ENCODE assay signal across 19 cellular contexts in genomic region chr7:12814107-12814506, GRCh38.
"Had no signal": no experiment of that assay in that cellular context is flagged by ENCODE, and none has a peak within 500 bp of the region (broad histone marks: within the 10 kb centered on the region; RNA-seq: fewer than 3 reads in every experiment).

No MANE protein-coding gene starts in this region.

- H3K27me3 ChIP-seq: dorsolateral prefrontal cortex, esophagus muscularis mucosa, spleen, upper lobe of right lung had no signal

- H3K9me3 ChIP-seq: esophagus muscularis mucosa, thoracic aorta, upper lobe of right lung had no signal

- DNase-seq: activated CD4-positive, alpha-beta T cell treated with anti-CD3 and anti-CD28 coated beads, Interleukin-2, amount 10 ng/mL, durations not matched to agents 24 days and 14 days; activated CD4-positive, CD25-positive, alpha-beta regulatory T cell; activated CD8-positive, alpha-beta T cell treated with anti-CD3 and anti-CD28 coated beads for 36 hours; activated naive CD4-positive, alpha-beta T cell treated with Interleukin-2 at 50 U/mL for 16 hours; activated naive CD8-positive, alpha-beta T cell treated with anti-CD3 and anti-CD28 coated beads, Interleukin-2, amount 10 ng/mL, durations not matched to agents 7 days and 5 days; activated T-cell treated with anti-CD3 and anti-CD28 coated beads, Interleukin-2, amount 50 U/mL, for 1 hour; amygdala; dorsolateral prefrontal cortex; immature natural killer cell; retina; spleen; stimulated activated CD4-positive, alpha-beta T cell treated with anti-CD3 and anti-CD28 coated beads, Interleukin-4, amount 100 ng/mL, for 4 hours; T-cell; T-helper 9 cell; upper lobe of right lung had no signal

- ATAC-seq: activated CD8-positive, alpha-beta T cell treated with anti-CD3 and anti-CD28 coated beads for 36 hours; natural killer cell treated with Interleukin-12 subunit alpha and Interleukin-12 subunit beta and Interleukin-15 and Interleukin-18, amount 100 ng/mL, for 72 hours; stimulated activated memory B cell treated with anti-CD40 and anti-IgM and Interleukin-4, amounts not matched to agents 10 μg/mL and 1 μg/mL and 100 μg/mL, for 72 hours; T-cell; upper lobe of right lung had no signal

- H3K4me3 ChIP-seq: dorsolateral prefrontal cortex, esophagus muscularis mucosa, spleen, thoracic aorta, upper lobe of right lung had no signal

- H3K4me1 ChIP-seq: esophagus muscularis mucosa, spleen, upper lobe of right lung had no signal

- H3K36me3 ChIP-seq: esophagus muscularis mucosa, spleen, thoracic aorta, upper lobe of right lung had no signal

- H3K27ac ChIP-seq: dorsolateral prefrontal cortex, esophagus muscularis mucosa, spleen, thoracic aorta, upper lobe of right lung had no signal
